ENCODE assay signal across 18 cellular contexts in genomic region chr2:196702641-196703040, GRCh38.
DNase-seq lines count a peak whose midpoint lies in the region; ATAC-seq, FAIRE-seq and TF ChIP-seq lines count a peak whose summit lies in the region.
"Had no signal": no experiment of that assay in that cellular context is flagged by ENCODE, and none has a peak within 500 bp of the region (broad histone marks: within the 10 kb centered on the region; RNA-seq: fewer than 3 reads in every experiment).

No MANE protein-coding gene starts in this region.

- no peaks in the 10 kb centered on the region for H3K36me3 Mint-ChIP-seq in astrocyte (ENCODE audit: low read depth, unreplicated experiment)
- H3K36me3 Mint-ChIP-seq in activated CD8-positive, alpha-beta memory T cell treated with anti-CD3 and anti-CD28 coated beads, Interleukin-2, amount 10 ng/mL, durations not matched to agents 7 days and 5 days, result peaks cover 19% of the 10 kb centered on the region

- H3K27ac ChIP-seq in AG04450 (ENCODE audit: low read depth, low read length), result no peak overlapping the region
- H3K27ac ChIP-seq in astrocyte (ENCODE audit: low read depth, low read length), result peak overlapping the region; percentile 81
- H3K27ac ChIP-seq: BLaER1 had no signal

- peak overlapping the region; percentile 1 for H2AFZ ChIP-seq in astrocyte (ENCODE audit: low read depth, low read length)

- no peaks in the 10 kb centered on the region for H3K27me3 Mint-ChIP-seq in astrocyte (ENCODE audit: low read depth, unreplicated experiment)
- H3K27me3 Mint-ChIP-seq in activated CD8-positive, alpha-beta memory T cell treated with anti-CD3 and anti-CD28 coated beads, Interleukin-2, amount 10 ng/mL, durations not matched to agents 7 days and 5 days, result no peaks in the 10 kb centered on the region
- H3K27me3 Mint-ChIP-seq: IgD-negative memory B cell had no signal

- H3K27ac Mint-ChIP-seq in astrocyte (ENCODE audit: unreplicated experiment), result no peak overlapping the region
- no peak overlapping the region for H3K27ac Mint-ChIP-seq in activated CD8-positive, alpha-beta memory T cell treated with anti-CD3 and anti-CD28 coated beads, Interleukin-2, amount 10 ng/mL, durations not matched to agents 7 days and 5 days
- H3K27ac Mint-ChIP-seq: IgD-negative memory B cell had no signal

- H3K79me2 ChIP-seq in astrocyte (ENCODE audit: insufficient read depth, low read length), result no peaks in the 10 kb centered on the region

- no peak for ATAC-seq in GM19467 (IDR thresholded peaks at IDR 0.05; ENCODE audit: unreplicated experiment)
- ATAC-seq in HG02610 (IDR thresholded peaks at IDR 0.05; ENCODE audit: unreplicated experiment), result no peak
- no peak for ATAC-seq in activated CD8-positive, alpha-beta memory T cell treated with anti-CD3 and anti-CD28 coated beads, Interleukin-2, amount 10 ng/mL, durations not matched to agents 7 days and 5 days

- CTCF ChIA-PET in AG04450 (lab: Charles Lee), result no interaction called here
- CTCF ChIA-PET in activated CD8-positive, alpha-beta memory T cell treated with anti-CD3 and anti-CD28 coated beads, Interleukin-2, amount 10 ng/mL, durations not matched to agents 7 days and 5 days (lab: Charles Lee), result no interaction called here

- no peaks in the 10 kb centered on the region for H3K9me3 ChIP-seq in AG04450 (ENCODE audit: control insufficient read depth, insufficient read depth, low read length)
- H3K9me3 ChIP-seq in astrocyte (ENCODE audit: insufficient read depth, low read depth, low read length), result no peaks in the 10 kb centered on the region
- H3K9me3 ChIP-seq: BLaER1 had no signal

- H3K4me1 Mint-ChIP-seq in astrocyte (ENCODE audit: low read depth, unreplicated experiment), result peaks cover 15% of the 10 kb centered on the region
- H3K4me1 Mint-ChIP-seq in activated CD8-positive, alpha-beta memory T cell treated with anti-CD3 and anti-CD28 coated beads, Interleukin-2, amount 10 ng/mL, durations not matched to agents 7 days and 5 days, result peaks cover 2% of the 10 kb centered on the region
- H3K4me1 Mint-ChIP-seq: H9 had no signal

- TF ChIP-seq CTCF in AG04450 (IDR thresholded peaks at IDR 0.05; ENCODE audit: low read depth, low read length) (no peak), astrocyte (IDR thresholded peaks at IDR 0.05; ENCODE audit: insufficient read depth, low read depth, low read length) (no peak)

- H3K4me2 ChIP-seq in astrocyte (ENCODE audit: low read length), result peak overlapping the region; percentile 61
- H3K4me2 ChIP-seq: BLaER1 had no signal

- DNase-seq in AG04450 (ENCODE audit: low read depth, low spot score) (peak; percentile 53), GM04504 (ENCODE audit: low read depth) (peak; percentile 18), astrocyte (ENCODE audit: low read depth) (peak; percentile 90), inferior parietal cortex (ENCODE audit: extremely low spot score) (peak; percentile 8), SK-N-DZ (ENCODE audit: low spot score) (no peak)
- DNase-seq in activated CD8-positive, alpha-beta memory T cell treated with anti-CD3 and anti-CD28 coated beads, Interleukin-2, amount 10 ng/mL, durations not matched to agents 7 days and 5 days, result no peak
- DNase-seq: DMS 273 treated with DMSO at 0.1 percent for 48 hours, H9, NCI-H1092 treated with DMSO at 0.1 percent for 48 hours, NCI-H1694, NCI-H2107, NCI-H345, NCI-H748 treated with DMSO at 0.1 percent for 48 hours, Right ventricle myocardium superior had no signal

- FAIRE-seq in astrocyte (lab: Jason Lieb, UNC), result no peak

- H3K4me3 Mint-ChIP-seq in astrocyte (ENCODE audit: unreplicated experiment), result no peak overlapping the region
- H3K4me3 Mint-ChIP-seq in activated CD8-positive, alpha-beta memory T cell treated with anti-CD3 and anti-CD28 coated beads, Interleukin-2, amount 10 ng/mL, durations not matched to agents 7 days and 5 days, result no peak overlapping the region
- H3K4me3 Mint-ChIP-seq: H9, IgD-negative memory B cell had no signal

- H3K9ac ChIP-seq in astrocyte (ENCODE audit: low read length), result peak overlapping the region; percentile 30
- H3K9ac ChIP-seq: BLaER1 had no signal

- H3K9me3 Mint-ChIP-seq in astrocyte (ENCODE audit: unreplicated experiment), result no peaks in the 10 kb centered on the region
- H3K9me3 Mint-ChIP-seq in activated CD8-positive, alpha-beta memory T cell treated with anti-CD3 and anti-CD28 coated beads, Interleukin-2, amount 10 ng/mL, durations not matched to agents 7 days and 5 days (ENCODE audit: low read depth), result no peaks in the 10 kb centered on the region
- H3K9me3 Mint-ChIP-seq: H9, IgD-negative memory B cell had no signal

- peaks cover 12% of the 10 kb centered on the region for H3K4me1 ChIP-seq in astrocyte (ENCODE audit: insufficient read depth, low read length)
- H3K4me1 ChIP-seq: BLaER1 had no signal

- no peaks in the 10 kb centered on the region for H4K20me1 ChIP-seq in astrocyte (ENCODE audit: insufficient read depth, low read length)
- H4K20me1 ChIP-seq: BLaER1 had no signal

- POLR2A ChIA-PET in AG04450 (lab: Yijun Ruan, JAX), result no interaction called here

- H3K4me3 ChIP-seq in AG04450 (ENCODE audit: low read depth, low read length) (no peak overlapping the region), astrocyte (ENCODE audit: insufficient read depth, low read depth, low read length) (no peak overlapping the region)
- H3K4me3 ChIP-seq: BLaER1 had no signal

- no peaks in the 10 kb centered on the region for H3K36me3 ChIP-seq in astrocyte (ENCODE audit: insufficient read depth, low read length)

- H3K27me3 ChIP-seq in AG04450 (ENCODE audit: control insufficient read depth, insufficient read depth, low read length) (no peaks in the 10 kb centered on the region), astrocyte (ENCODE audit: insufficient read depth, low read length) (no peaks in the 10 kb centered on the region)
- H3K27me3 ChIP-seq: BLaER1 had no signal

Comparison
In these comparisons a context has a peak if more than half of its experiments do, and no peak if none do; other contexts are left out.
1. DNase-seq: peak in AG04450 (single experiment), GM04504 (single experiment), astrocyte (single experiment) and inferior parietal cortex (single experiment); none in SK-N-DZ (single experiment) and activated CD8-positive, alpha-beta memory T cell treated with anti-CD3 and anti-CD28 coated beads, Interleukin-2, amount 10 ng/mL, durations not matched to agents 7 days and 5 days (single experiment).